Comparison of ENCODE assay signal across 8 cellular contexts in genomic region chr18:7566587-7567486, GRCh38. TPM values are rescaled to one million over a fixed set of nuclear protein-coding genes. Genes with fewer than 3 reads are reported as not detected.
A peak's percentile ranks its signal among the peaks of the same experiment; 100 is the strongest.
DNase-seq lines count a peak whose midpoint lies in the region; ATAC-seq, FAIRE-seq and TF ChIP-seq lines count a peak whose summit lies in the region.

Gene PTPRM, plus strand, starts transcription at chr18:7567316. Its CDS starts 503 bp downstream, at chr18:7567819.

- peaks cover 4 to 6% of the 10 kb centered on the region in 2 donors for H3K4me1 ChIP-seq in kidney (ENCODE audit: control insufficient read depth in 1 of 2, insufficient read depth in 1 of 2, low read depth in 1 of 2, low read length in 2 of 2)
- no peaks in the 10 kb centered on the region for H3K4me1 ChIP-seq in small intestine (ENCODE audit: control insufficient read depth in 2 of 2, insufficient read depth in 1 of 2, low read depth in 1 of 2, low read length in 1 of 2)
- H3K4me1 ChIP-seq in Karpas-422 (ENCODE audit: low read length): no peaks in the 10 kb centered on the region

- H3K36me3 Mint-ChIP-seq in WTC11: peaks cover 6% of the 10 kb centered on the region

- CTCF ChIA-PET in WTC11 (lab: Charles Lee): interaction anchor here (0.5 to 3.1 kb wide), 58 partner anchors 8 to 914 kb away, joined by 3 to 84 read pairs (median 4); no protein-coding TSS in a partner anchor

- intact Hi-C loops in kidney (cut with DNase I): no loop called here

- H3K4me3 Mint-ChIP-seq in WTC11: peak within 1 kb of the TSS; percentile 71

- TF ChIP-seq CTCF in GM12872 (IDR thresholded peaks at IDR 0.05; ENCODE audit: insufficient read depth, low read depth, low read length): peak; percentile 35; the same call in 1 of the 3 replicates
- peak; percentile 18; the same call in 1 of the 2 replicates for TF ChIP-seq CTCF in WTC11 (IDR thresholded peaks at IDR 0.05)
- no peak for TF ChIP-seq CTCF in coronary artery (IDR thresholded peaks at IDR 0.05)
- TF ChIP-seq CTCF in kidney (IDR thresholded peaks at IDR 0.05; ENCODE audit: borderline replicate concordance, extremely low read depth, insufficient read depth): peak; percentile 58

- POLR2A ChIA-PET in WTC11 (lab: Charles Lee): interaction anchor here (0.6 to 1.0 kb wide), 2 partner anchors 66 to 294 kb away, joined by 4 read pairs; no protein-coding TSS in a partner anchor

- no peak within 1 kb of the TSS for H3K27ac Mint-ChIP-seq in WTC11

- 0 to 1% (median 0%) methylated on average over 95 to 138 of the region's 138 CpGs for WGBS in small intestine, 3 donors

- DNase-seq in HCEC 1CT: peak; percentile 81
- peak; percentile 71 for DNase-seq in MG63
- DNase-seq in WTC11 (ENCODE audit: low spot score): peak; percentile 67
- DNase-seq in coronary artery (ENCODE audit: low spot score): peak; percentile 96
- DNase-seq in kidney: peak; percentile 95
- DNase-seq in small intestine: peak; percentile 69
- no peak for DNase-seq in Karpas-422

- H3K4me1 Mint-ChIP-seq in WTC11: peaks cover 14% of the 10 kb centered on the region

- H3K79me2 ChIP-seq in Karpas-422 (ENCODE audit: low read length): no peaks in the 10 kb centered on the region

- no peaks in the 10 kb centered on the region for H3K36me3 ChIP-seq in MG63
- no peaks in the 10 kb centered on the region for H3K36me3 ChIP-seq in kidney (ENCODE audit: control insufficient read depth in 1 of 2, insufficient read depth in 2 of 2, low read length in 2 of 2)
- H3K36me3 ChIP-seq in small intestine (ENCODE audit: control insufficient read depth in 2 of 2, insufficient read depth in 2 of 2, low read length in 2 of 2): no peaks in the 10 kb centered on the region
- no peaks in the 10 kb centered on the region for H3K36me3 ChIP-seq in Karpas-422 (ENCODE audit: insufficient read depth, low read length)

- peak; percentile 81 for ATAC-seq in WTC11

- no peak within 1 kb of the TSS for H3K4me2 ChIP-seq in Karpas-422 (ENCODE audit: low read depth, low read length, poor library complexity, severe bottlenecking)

- H2AFZ ChIP-seq in Karpas-422 (ENCODE audit: low read length): no peak within 1 kb of the TSS

- H3K4me3 ChIP-seq in MG63 (peak within 1 kb of the TSS; percentile 65), coronary artery (peak within 1 kb of the TSS; percentile 87), kidney (ENCODE audit: low read length in 2 of 2) (peak within 1 kb of the TSS; percentile 74 to 76), small intestine (ENCODE audit: low read depth in 1 of 2, low read length in 2 of 2) (peak within 1 kb of the TSS; percentile 63 to 75), Karpas-422 (ENCODE audit: low read length) (no peak within 1 kb of the TSS)

- H3K27ac ChIP-seq in coronary artery: peak within 1 kb of the TSS; percentile 95 to 98
- H3K27ac ChIP-seq in kidney (ENCODE audit: low read depth in 2 of 2, low read length in 2 of 2): peak within 1 kb of the TSS; percentile 91 to 95
- H3K27ac ChIP-seq in small intestine (ENCODE audit: low read depth in 1 of 2, low read length in 1 of 2): peak within 1 kb of the TSS; percentile 67 to 94
- H3K27ac ChIP-seq in Karpas-422 (ENCODE audit: low read length): no peak within 1 kb of the TSS

- FAIRE-seq in kidney (lab: Jason Lieb, UNC): no peak
- FAIRE-seq in small intestine (lab: Jason Lieb, UNC): no peak

- no peaks in the 10 kb centered on the region for H3K9me2 ChIP-seq in Karpas-422 (replicated peaks; ENCODE audit: insufficient read depth, low read length)

- H3K27me3 Mint-ChIP-seq in WTC11 (ENCODE audit: low read depth): peaks cover 41% of the 10 kb centered on the region

- peak within 1 kb of the TSS; percentile 79 for H3K9ac ChIP-seq in kidney (ENCODE audit: low read length in 2 of 2)
- H3K9ac ChIP-seq in Karpas-422 (ENCODE audit: low read length): no peak within 1 kb of the TSS

- H3K9me3 Mint-ChIP-seq in WTC11: peaks cover 10% of the 10 kb centered on the region

- H3K9me3 ChIP-seq in MG63: no peaks in the 10 kb centered on the region
- no peaks in the 10 kb centered on the region for H3K9me3 ChIP-seq in kidney (ENCODE audit: control insufficient read depth in 1 of 2, low read length in 2 of 2)
- no peaks in the 10 kb centered on the region for H3K9me3 ChIP-seq in small intestine (ENCODE audit: control insufficient read depth, low read depth)
- peaks cover 4% of the 10 kb centered on the region; the same call in 1 of the 2 replicates for H3K9me3 ChIP-seq in Karpas-422 (ENCODE audit: low read length)

- H3K27me3 ChIP-seq in MG63: no peaks in the 10 kb centered on the region
- H3K27me3 ChIP-seq in small intestine (ENCODE audit: control insufficient read depth in 2 of 2, insufficient read depth in 2 of 2, low read length in 2 of 2): peaks cover 0 to 4% of the 10 kb centered on the region in 2 donors
- H3K27me3 ChIP-seq in Karpas-422 (ENCODE audit: low read length): no peaks in the 10 kb centered on the region

- H4K20me1 ChIP-seq in Karpas-422 (ENCODE audit: insufficient read depth, low read depth, low read length): no peaks in the 10 kb centered on the region

TF ChIP-seq in WTC11, 78 proteins besides CTCF, POLR2A, EP300 and RAD21 (continues in another document):
- TF ChIP-seq SP1 (CRISPR knock-in tag; conservative IDR thresholded peaks at IDR 0.05) (peak; percentile 31; the same call in 1 of the 2 replicates), TCF7 (CRISPR knock-in tag; IDR thresholded peaks at IDR 0.05; ENCODE audit: low read depth) (no peak), NR3C1 (CRISPR knock-in tag; conservative IDR thresholded peaks at IDR 0.05; ENCODE audit: low read depth) (no peak), TEAD4 (CRISPR knock-in tag; IDR thresholded peaks at IDR 0.05) (no peak), HMGA2 (CRISPR knock-in tag; IDR thresholded peaks at IDR 0.05) (no peak), ZNF396 (CRISPR knock-in tag; IDR thresholded peaks at IDR 0.05; ENCODE audit: borderline replicate concordance) (no peak), GRHL2 (CRISPR knock-in tag; IDR thresholded peaks at IDR 0.05; ENCODE audit: insufficient replicate concordance, severe bottlenecking) (no peak), FOXJ3 (CRISPR knock-in tag; IDR thresholded peaks at IDR 0.05; ENCODE audit: borderline replicate concordance) (no peak), ZNF121 (CRISPR knock-in tag; IDR thresholded peaks at IDR 0.05) (no peak), IRF1 (CRISPR knock-in tag; IDR thresholded peaks at IDR 0.05) (no peak), NFATC4 (CRISPR knock-in tag; IDR thresholded peaks at IDR 0.05) (no peak), JUN (CRISPR knock-in tag; IDR thresholded peaks at IDR 0.05) (no peak)
- TF ChIP-seq, protein P1, sequence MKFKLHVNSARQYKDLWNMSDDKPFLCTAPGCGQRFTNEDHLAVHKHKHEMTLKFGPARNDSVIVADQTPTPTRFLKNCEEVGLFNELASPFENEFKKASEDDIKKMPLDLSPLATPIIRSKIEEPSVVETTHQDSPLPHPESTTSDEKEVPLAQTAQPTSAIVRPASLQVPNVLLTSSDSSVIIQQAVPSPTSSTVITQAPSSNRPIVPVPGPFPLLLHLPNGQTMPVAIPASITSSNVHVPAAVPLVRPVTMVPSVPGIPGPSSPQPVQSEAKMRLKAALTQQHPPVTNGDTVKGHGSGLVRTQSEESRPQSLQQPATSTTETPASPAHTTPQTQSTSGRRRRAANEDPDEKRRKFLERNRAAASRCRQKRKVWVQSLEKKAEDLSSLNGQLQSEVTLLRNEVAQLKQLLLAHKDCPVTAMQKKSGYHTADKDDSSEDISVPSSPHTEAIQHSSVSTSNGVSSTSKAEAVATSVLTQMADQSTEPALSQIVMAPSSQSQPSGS (CRISPR knock-in tag; IDR thresholded peaks at IDR 0.05; ENCODE audit: borderline replicate concordance, low read depth): no peak
- TF ChIP-seq, protein P2, sequence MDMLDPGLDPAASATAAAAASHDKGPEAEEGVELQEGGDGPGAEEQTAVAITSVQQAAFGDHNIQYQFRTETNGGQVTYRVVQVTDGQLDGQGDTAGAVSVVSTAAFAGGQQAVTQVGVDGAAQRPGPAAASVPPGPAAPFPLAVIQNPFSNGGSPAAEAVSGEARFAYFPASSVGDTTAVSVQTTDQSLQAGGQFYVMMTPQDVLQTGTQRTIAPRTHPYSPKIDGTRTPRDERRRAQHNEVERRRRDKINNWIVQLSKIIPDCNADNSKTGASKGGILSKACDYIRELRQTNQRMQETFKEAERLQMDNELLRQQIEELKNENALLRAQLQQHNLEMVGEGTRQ (CRISPR knock-in tag; IDR thresholded peaks at IDR 0.05): 0 out of 2 replicates have a peak, but pooled peaks have one; percentile 9

RNA-seq across cellular contexts. Expression of gene PTPRM, which starts in this region (rescaled TPM):
- 13.2 and 57.7 TPM in 2 replicates for total RNA-seq in MG63 (2014; rRNA removed; shearing (Covaris generic); ENCODE audit: low replicate concordance)
- total RNA-seq in WTC11 (2021) (8.6 to 11.1 TPM (median 9.2 TPM) in 3 replicates), kidney (98.9 TPM)
- polyA plus RNA-seq in kidney (ENCODE audit: insufficient read depth, low read depth, low replicate concordance) (52.4 TPM), small intestine (10 to 100 TPM in 1 of 3 donors, 1 to 10 TPM in 2; 2.2 to 29.5 (median 6.8) TPM)
- total RNA-seq in Karpas-422 (2014; rRNA removed; shearing (Covaris generic); ENCODE audit: low replicate concordance): not detected in 2 replicates
